Comparison of ENCODE assay signal across 21 cellular contexts in genomic region chr17:65967372-65967771, GRCh38.
A peak's percentile ranks its signal among the peaks of the same experiment; 100 is the strongest.
DNase-seq lines count a peak whose midpoint lies in the region; ATAC-seq, FAIRE-seq and TF ChIP-seq lines count a peak whose summit lies in the region.
"Had no signal": no experiment of that assay in that cellular context is flagged by ENCODE, and none has a peak within 500 bp of the region (broad histone marks: within the 10 kb centered on the region; RNA-seq: fewer than 3 reads in every experiment).

No MANE protein-coding gene starts in this region.

- TF ChIP-seq EP300 in K562 (IDR thresholded peaks at IDR 0.05; ENCODE audit: low read length) = no peak

- TF ChIP-seq CTCF in K562 (IDR thresholded peaks at IDR 0.05 in 2 of 3, conservative IDR thresholded peaks at IDR 0.05 in 1 of 3; ENCODE audit: insufficient read depth in 2 of 3, low read depth in 1 of 3, low read length in 3 of 3) = no peak
- no peak for TF ChIP-seq CTCF in pancreas (IDR thresholded peaks at IDR 0.05)
- TF ChIP-seq CTCF in PC-3 (conservative IDR thresholded peaks at IDR 0.05; ENCODE audit: low read depth, low read length) = no peak

- H3K4me2 ChIP-seq in K562 (ENCODE audit: insufficient read depth, low read length) (no peak overlapping the region), PC-3 (ENCODE audit: low read length) (no peak overlapping the region)
- H3K4me2 ChIP-seq: BLaER1 had no signal

- H3K27me3 ChIP-seq in K562 (ENCODE audit: control insufficient read depth in 2 of 2, insufficient read depth in 2 of 2, low read length in 2 of 2) (no peaks in the 10 kb centered on the region), pancreas (no peaks in the 10 kb centered on the region), PC-3 (ENCODE audit: low read length) (no peaks in the 10 kb centered on the region)
- H3K27me3 ChIP-seq: BLaER1 had no signal

- H4K20me1 ChIP-seq in K562 (replicated peaks; ENCODE audit: control insufficient read depth, insufficient read depth, low read length) (no peaks in the 10 kb centered on the region), PC-3 (ENCODE audit: low read length) (no peaks in the 10 kb centered on the region)
- H4K20me1 ChIP-seq: BLaER1 had no signal

- H3K9ac ChIP-seq in K562 (ENCODE audit: insufficient read depth in 1 of 2, low read depth in 2 of 2, low read length in 2 of 2) (no peak overlapping the region), PC-3 (ENCODE audit: low read length) (no peak overlapping the region)
- H3K9ac ChIP-seq: BLaER1, GM23248 had no signal

- CTCF ChIA-PET in K562 (lab: Yijun Ruan, JAX; ENCODE audit: low intra/inter-chr PET ratio) = no interaction called here
- CTCF ChIA-PET in PC-3 (lab: Charles Lee) = no interaction called here

- no peak for DNase-seq in K562 (ENCODE audit: extremely low read depth in 1 of 4, low spot score in 3 of 4)
- no peak for DNase-seq in pancreas
- DNase-seq in PC-3 = no peak
- DNase-seq in effector CD8-positive, alpha-beta T cell (lab: John Stamatoyannopoulos, UW) = no peak
- DNase-seq: 8988T; Caco-2; CD4-positive, CD25-positive, alpha-beta regulatory T cell; CD8-positive, alpha-beta T cell; DMS153; DND-41; GDM1; GM23248; H7; HCEC 1CT had no signal

- TF ChIP-seq RAD21 in K562 (CRISPR knock-in tag; conservative IDR thresholded peaks at IDR 0.05 in 1 of 2, IDR thresholded peaks at IDR 0.05 in 1 of 2) = no peak

- H3K79me2 ChIP-seq in K562 (ENCODE audit: control insufficient read depth, insufficient read depth, low read length) (no peaks in the 10 kb centered on the region), PC-3 (ENCODE audit: low read length) (no peaks in the 10 kb centered on the region)

- no peak overlapping the region for H2AFZ ChIP-seq in K562 (ENCODE audit: low read depth, low read length)
- H2AFZ ChIP-seq in PC-3 (ENCODE audit: low read length) = no peak overlapping the region
- H2AFZ ChIP-seq: GM23248 had no signal

- H3K27ac ChIP-seq in K562 (ENCODE audit: extremely low read depth, low read depth, low read length) = no peak overlapping the region
- H3K27ac ChIP-seq in pancreas = no peak overlapping the region
- H3K27ac ChIP-seq in PC-3 (ENCODE audit: low read length) = no peak overlapping the region
- H3K27ac ChIP-seq: BLaER1, C4-2B, GM23248 had no signal

- no peaks in the 10 kb centered on the region for H3K9me2 ChIP-seq in PC-3 (replicated peaks; ENCODE audit: low read length)

- no peaks in the 10 kb centered on the region for H3K9me1 ChIP-seq in K562 (ENCODE audit: control insufficient read depth, insufficient read depth, low read length)

- no peaks in the 10 kb centered on the region for H3K4me1 ChIP-seq in K562 (replicated peaks in 1 of 2; ENCODE audit: control insufficient read depth in 2 of 2, insufficient read depth in 2 of 2, low read length in 2 of 2)
- H3K4me1 ChIP-seq in pancreas = no peaks in the 10 kb centered on the region
- H3K4me1 ChIP-seq in PC-3 (ENCODE audit: insufficient read depth, low read length) = no peaks in the 10 kb centered on the region
- H3K4me1 ChIP-seq: BLaER1, Caco-2 had no signal

- in situ Hi-C loops in K562 (cut with MboI) = no loop called here

- intact Hi-C loops in K562 (cut with micrococcal nuclease) (no loop called here), pancreas (cut with DNase I) (no loop called here), PC-3 (cut with micrococcal nuclease) (no loop called here)

- TF ChIP-seq POLR2A in K562 (conservative IDR thresholded peaks at IDR 0.05) = no peak

- no peaks in the 10 kb centered on the region for H3K36me3 ChIP-seq in K562 (ENCODE audit: control insufficient read depth, insufficient read depth, low read length)
- H3K36me3 ChIP-seq in pancreas = no peaks in the 10 kb centered on the region
- no peaks in the 10 kb centered on the region for H3K36me3 ChIP-seq in PC-3 (ENCODE audit: low read depth, low read length)
- H3K36me3 ChIP-seq: BLaER1 had no signal

- WGBS in K562 (ENCODE audit: insufficient coverage, low coverage, missing lambda C conversion rate) = 0% methylated on average over 2 of the region's 2 CpGs
- WGBS in pancreas, 2 donors = 96% methylated on average over 2 of the region's 2 CpGs

- H3K4me3 ChIP-seq in K562 = no peak overlapping the region
- no peak overlapping the region for H3K4me3 ChIP-seq in pancreas
- no peak overlapping the region for H3K4me3 ChIP-seq in PC-3 (ENCODE audit: low read length)
- H3K4me3 ChIP-seq: BLaER1, GM12878, GM23248 had no signal

- BruUV-seq in K562 (replicated peaks; lab: Mats Ljungman, UMichigan) = no TSS peak
- BruUV-seq in PC-3 (replicated peaks; lab: Mats Ljungman, UMichigan) = no TSS peak

- POLR2A ChIA-PET in K562 (lab: Yijun Ruan, JAX) (no interaction called here), PC-3 (lab: Charles Lee; ENCODE audit: unreplicated experiment) (no interaction called here)

- ATAC-seq in K562 (no peak), pancreas (no peak), PC-3 (no peak)
- ATAC-seq: CD8-positive, alpha-beta T cell; GM12878 had no signal

- H3K9me3 ChIP-seq in K562 (replicated peaks; ENCODE audit: control insufficient read depth, insufficient read depth, low read depth, low read length) = peaks cover 15% of the 10 kb centered on the region
- no peaks in the 10 kb centered on the region for H3K9me3 ChIP-seq in pancreas
- H3K9me3 ChIP-seq in PC-3 (ENCODE audit: low read length) = peaks cover 22% of the 10 kb centered on the region

- FAIRE-seq in A204.1 (lab: Jason Lieb, UNC) (peak; percentile 61), G401.6 (lab: Jason Lieb, UNC) (peak; percentile 8), K562 (lab: Jason Lieb, UNC) (no peak), pancreas (lab: Jason Lieb, UNC) (no peak)
- FAIRE-seq: GM12878, GM19239, H1 had no signal

- peaks cover 26% of the 10 kb centered on the region for H3F3A ChIP-seq in PC-3 (ENCODE audit: low read length, unreplicated experiment)

TF ChIP-seq in K562, 482 proteins besides CTCF, POLR2A, EP300 and RAD21:
- no peak for TF ChIP-seq CEBPG (CRISPR knock-in tag; IDR thresholded peaks at IDR 0.05)
- TF ChIP-seq CEBPG (tag; conservative IDR thresholded peaks at IDR 0.05 in 1 of 2, IDR thresholded peaks at IDR 0.05 in 1 of 2) = peak; percentile 14 to 68; a peak in 1 of 4 replicates
- no peak for TF ChIP-seq TFAP4 (CRISPR knock-in tag; IDR thresholded peaks at IDR 0.05; ENCODE audit: borderline replicate concordance)
- TF ChIP-seq ATF3 (IDR thresholded peaks at IDR 0.05) = peak; percentile 18; the same call in 1 of the 2 replicates
- TF ChIP-seq ATF3 (CRISPR knock-in tag; conservative IDR thresholded peaks at IDR 0.05) = no peak
